ENCODE assay signal across 24 cellular contexts in the genomic region with DNA sequence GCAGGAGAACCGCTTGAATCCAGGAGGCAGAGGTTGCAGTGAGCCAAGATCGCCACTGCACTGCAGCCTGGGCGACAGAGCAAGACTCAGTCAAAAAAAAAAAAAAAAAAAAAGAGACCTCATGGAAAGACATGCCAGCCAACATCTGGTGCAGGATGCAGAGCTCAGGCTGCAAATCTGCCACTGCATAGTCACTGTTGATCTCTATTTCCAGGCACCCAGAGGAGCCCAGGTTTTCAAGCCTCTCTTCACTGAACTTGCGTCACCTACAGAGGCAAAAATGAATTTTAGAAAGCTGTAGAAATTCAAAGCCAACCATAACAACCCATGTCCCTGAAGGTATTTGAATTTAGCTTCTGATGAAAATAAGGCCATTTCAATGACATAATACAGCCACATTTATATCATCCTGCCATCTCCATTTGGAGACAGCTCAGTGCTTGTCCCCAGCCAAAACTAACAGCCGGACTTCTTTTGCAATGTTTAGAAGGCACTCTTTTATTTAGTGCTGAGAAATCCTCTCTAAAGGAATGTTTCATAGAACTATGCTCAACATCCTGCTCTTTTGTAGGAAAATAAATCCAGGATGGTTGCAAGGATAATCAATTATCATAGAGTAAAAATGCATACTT.
DNase-seq lines count a peak whose midpoint lies in the region; ATAC-seq and TF ChIP-seq lines count a peak whose summit lies in the region.
"Had no signal": no experiment of that assay in that cellular context is flagged by ENCODE, and none has a peak within 500 bp of the region (broad histone marks: within the 10 kb centered on the region; RNA-seq: fewer than 3 reads in every experiment).

No MANE protein-coding gene starts in this region.

- no peak overlapping the region for H3K27ac Mint-ChIP-seq in endothelial cell (ENCODE audit: unreplicated experiment)
- H3K27ac Mint-ChIP-seq: activated B cell treated with CpG ODN at 0.5 μM for 24 hours; activated naive CD8-positive, alpha-beta T cell; activated T-helper 2 cell treated with anti-CD3 and anti-CD28 coated beads, Interferon-gamma antibody, Interleukin-2, Interleukin-4, amounts not matched to agents 10 μg/mL and 5 μg/mL and 100 μg/mL, durations not matched to agents 14 hours and 24 hours and 36 hours; brain; dendritic cell treated with granulocyte-macrophage colony-stimulating factor and Interleukin-4, amounts not matched to agents 40 ng/mL and 50 ng/mL, for 4 days; naive thymus-derived CD4-positive, alpha-beta T cell; T-helper 2 cell treated with Interferon-gamma antibody and Interleukin-4, amounts not matched to agents 5 μg/mL and 100 μg/mL, for 36 hours had no signal

- no peaks in the 10 kb centered on the region for H3K9me2 ChIP-seq in GM23248 (ENCODE audit: insufficient read depth)

- H3K9me3 Mint-ChIP-seq in endothelial cell (ENCODE audit: unreplicated experiment), result no peaks in the 10 kb centered on the region

- intact Hi-C loops in body of pancreas (cut with DNase I), result no loop called here
- intact Hi-C loops in heart left ventricle (cut with DNase I), result no loop called here
- intact Hi-C loops in gastrocnemius medialis (cut with DNase I; ENCODE audit: low total_unique reads), result no loop called here

- H3K9ac ChIP-seq in GM23248, result no peak overlapping the region

- H3K27me3 ChIP-seq in GM23248 (replicated peaks; ENCODE audit: insufficient read depth), result no peaks in the 10 kb centered on the region
- no peaks in the 10 kb centered on the region for H3K27me3 ChIP-seq in body of pancreas
- H3K27me3 ChIP-seq in heart left ventricle, result no peaks in the 10 kb centered on the region
- no peaks in the 10 kb centered on the region for H3K27me3 ChIP-seq in gastrocnemius medialis
- H3K27me3 ChIP-seq: pancreas had no signal

- H3K27me3 Mint-ChIP-seq in endothelial cell (ENCODE audit: unreplicated experiment), result no peaks in the 10 kb centered on the region
- H3K27me3 Mint-ChIP-seq: activated B cell treated with CpG ODN at 0.5 μM for 24 hours; activated naive CD8-positive, alpha-beta T cell; brain; dendritic cell treated with granulocyte-macrophage colony-stimulating factor and Interleukin-4, amounts not matched to agents 40 ng/mL and 50 ng/mL, for 4 days; naive thymus-derived CD4-positive, alpha-beta T cell had no signal

- TF ChIP-seq POLR2A in body of pancreas (IDR thresholded peaks at IDR 0.05), result no peak
- no peak for TF ChIP-seq POLR2A in heart left ventricle (IDR thresholded peaks at IDR 0.05)
- TF ChIP-seq POLR2A in gastrocnemius medialis (IDR thresholded peaks at IDR 0.05), result no peak

- H2AFZ ChIP-seq in GM23248, result no peak overlapping the region

- H3K36me3 Mint-ChIP-seq in endothelial cell (ENCODE audit: low read depth, unreplicated experiment), result no peaks in the 10 kb centered on the region
- H3K36me3 Mint-ChIP-seq: brain had no signal

- H3K4me3 Mint-ChIP-seq in endothelial cell (ENCODE audit: unreplicated experiment), result no peak overlapping the region
- H3K4me3 Mint-ChIP-seq: activated B cell treated with CpG ODN at 0.5 μM for 24 hours; activated naive CD8-positive, alpha-beta T cell; brain; dendritic cell treated with granulocyte-macrophage colony-stimulating factor and Interleukin-4, amounts not matched to agents 40 ng/mL and 50 ng/mL, for 4 days; naive thymus-derived CD4-positive, alpha-beta T cell; T-helper 2 cell treated with Interferon-gamma antibody and Interleukin-4, amounts not matched to agents 5 μg/mL and 100 μg/mL, for 36 hours had no signal

- H3K4me1 ChIP-seq in GM23248 (ENCODE audit: insufficient read depth) (peaks cover 7% of the 10 kb centered on the region; the same call in 1 of the 2 replicates), body of pancreas (peaks cover 7% of the 10 kb centered on the region), heart left ventricle (peaks cover 0 to 22% (median 2%) of the 10 kb centered on the region in 12 donors), gastrocnemius medialis (no peaks in the 10 kb centered on the region)
- H3K4me1 ChIP-seq: pancreas had no signal

- 47 to 52% methylated on average over 5 of the region's 5 CpGs for WGBS in GM23248 (ENCODE audit: low coverage in 1 of 2, low lambda C conversion rate in 2 of 2, missing lambda C conversion rate in 2 of 2), 2 experiments
- WGBS in body of pancreas, 2 donors, result 87 to 88% methylated on average over 5 of the region's 5 CpGs
- 73 to 86% (median 82%) methylated on average over 5 of the region's 5 CpGs for WGBS in heart left ventricle, 4 donors

- H3F3A ChIP-seq in GM23248 (ENCODE audit: insufficient read depth), result peaks cover 10% of the 10 kb centered on the region; the same call in 1 of the 2 replicates

- no peak overlapping the region for H3K4me3 ChIP-seq in GM23248
- H3K4me3 ChIP-seq in body of pancreas, result no peak overlapping the region
- no peak overlapping the region for H3K4me3 ChIP-seq in heart left ventricle
- H3K4me3 ChIP-seq in gastrocnemius medialis, result no peak overlapping the region
- H3K4me3 ChIP-seq: GM12878, pancreas had no signal

- H3K9me3 ChIP-seq in GM23248 (ENCODE audit: low read depth), result no peaks in the 10 kb centered on the region
- no peaks in the 10 kb centered on the region for H3K9me3 ChIP-seq in body of pancreas
- H3K9me3 ChIP-seq in heart left ventricle, result peaks cover 0 to 8% (median 0%) of the 10 kb centered on the region in 12 donors
- H3K9me3 ChIP-seq in gastrocnemius medialis, result no peaks in the 10 kb centered on the region
- H3K9me3 ChIP-seq: pancreas had no signal

- in situ Hi-C loops in GM23248 (cut with MboI), result no loop called here
- in situ Hi-C loops in gastrocnemius medialis (cut with MboI; ENCODE audit: low sequenced_read_pairs in 4 of 4), result no loop called here

- no peaks in the 10 kb centered on the region for H3K79me2 ChIP-seq in GM23248 (ENCODE audit: insufficient read depth)

- TF ChIP-seq CTCF in body of pancreas (IDR thresholded peaks at IDR 0.05) (no peak), heart left ventricle (IDR thresholded peaks at IDR 0.05) (no peak), gastrocnemius medialis (IDR thresholded peaks at IDR 0.05 in 4 of 5, conservative IDR thresholded peaks at IDR 0.05 in 1 of 5) (no peak), endothelial cell (IDR thresholded peaks at IDR 0.05; ENCODE audit: unreplicated experiment) (no peak)

- H3K4me2 ChIP-seq in GM23248 (ENCODE audit: unreplicated experiment), result no peak overlapping the region

- ATAC-seq in body of pancreas, result peak; percentile 35
- peak; percentile 55 to 90 (median 83) for ATAC-seq in heart left ventricle
- peak; percentile 62 to 70 for ATAC-seq in gastrocnemius medialis
- ATAC-seq: GM12878; naive thymus-derived CD4-positive, alpha-beta T cell; pancreas had no signal

- H3K4me1 Mint-ChIP-seq in endothelial cell (ENCODE audit: unreplicated experiment), result no peaks in the 10 kb centered on the region
- H3K4me1 Mint-ChIP-seq: brain had no signal

- H3K36me3 ChIP-seq in GM23248 (ENCODE audit: low read depth) (no peaks in the 10 kb centered on the region), body of pancreas (replicated peaks in 1 of 2; ENCODE audit: insufficient read depth in 1 of 2, low read depth in 2 of 2) (no peaks in the 10 kb centered on the region), heart left ventricle (no peaks in the 10 kb centered on the region), gastrocnemius medialis (no peaks in the 10 kb centered on the region)
- H3K36me3 ChIP-seq: pancreas had no signal

- H4K20me1 ChIP-seq in GM23248 (ENCODE audit: insufficient read depth), result no peaks in the 10 kb centered on the region

- no peak overlapping the region for H3K27ac ChIP-seq in GM23248
- H3K27ac ChIP-seq in body of pancreas, result no peak overlapping the region
- peak overlapping the region in 3 of 12 donors; percentile 3 to 45 (median 43) for H3K27ac ChIP-seq in heart left ventricle
- H3K27ac ChIP-seq in gastrocnemius medialis, result no peak overlapping the region
- H3K27ac ChIP-seq: pancreas had no signal

- DNase-seq in GM23248 (peak; percentile 54), body of pancreas (no peak), heart left ventricle (peak in 3 of 5 donors; percentile 20 to 61 (median 30)), gastrocnemius medialis (no peak), retina (no peak), endothelial cell (ENCODE audit: low spot score) (no peak), germinal center (ENCODE audit: low spot score) (no peak)
- DNase-seq: activated B cell treated with CpG ODN at 0.5 μM for 24 hours; activated CD4-positive, alpha-beta T cell treated with anti-CD3 and anti-CD28 coated beads, Interleukin-2, amount 50 U/mL, for 4 hours; activated CD8-positive, alpha-beta memory T cell treated with anti-CD3 and anti-CD28 coated beads, Interleukin-2, amount 50 U/mL, for 4 hours; DMS53; KBM-7; naive thymus-derived CD4-positive, alpha-beta T cell; NCI-H1436 treated with DMSO at 0.1 percent for 48 hours; NCI-H69; pancreas; RPMI8226; substantia nigra had no signal

Comparison
In these comparisons a context has a peak if more than half of its experiments do, and no peak if none do; other contexts are left out.
1. DNase-seq: peak in GM23248 (single experiment) and heart left ventricle (3 of 5); none in body of pancreas (0 of 4), gastrocnemius medialis (0 of 2), retina (single experiment), endothelial cell (single experiment) and germinal center (single experiment).
2. Peak in every context shown above with its lines, with median percentiles within 50 percentile points of each other: ATAC-seq.